19 cellular contexts compared by ENCODE assay signal in genomic region chr6:56040271-56040670, GRCh38.
DNase-seq lines count a peak whose midpoint lies in the region; ATAC-seq and TF ChIP-seq lines count a peak whose summit lies in the region.
"Had no signal": no experiment of that assay in that cellular context is flagged by ENCODE, and none has a peak within 500 bp of the region (broad histone marks: within the 10 kb centered on the region; RNA-seq: fewer than 3 reads in every experiment).

No MANE protein-coding gene starts in this region.

- no peak overlapping the region for H2BK20ac ChIP-seq in IMR-90 (ENCODE audit: low read depth, low read length)

- H2BK5ac ChIP-seq in IMR-90 (ENCODE audit: low read depth, low read length, poor library complexity, severe bottlenecking), result no peak overlapping the region

- peaks cover 2% of the 10 kb centered on the region; the same call in 1 of the 2 replicates for H3K4me1 ChIP-seq in IMR-90 (ENCODE audit: control insufficient read depth, insufficient read depth, low read length)
- H3K4me1 ChIP-seq: uterus had no signal

- no peak overlapping the region for H3K14ac ChIP-seq in IMR-90 (replicated peaks; ENCODE audit: low read depth, low read length)

- in situ Hi-C loops in IMR-90 (cut with MboI; ENCODE audit: low sequenced_read_pairs), result no loop called here

- H2BK120ac ChIP-seq in IMR-90 (ENCODE audit: low read depth, low read length), result peak overlapping the region; percentile 7; the same call in 1 of the 2 replicates

- peak overlapping the region; percentile 37 for H3K4me2 ChIP-seq in IMR-90 (ENCODE audit: low read depth, low read length)
- H3K4me2 ChIP-seq: hepatocyte had no signal

- H3K18ac ChIP-seq in IMR-90 (ENCODE audit: low read depth, low read length), result peak overlapping the region; percentile 42; the same call in 1 of the 2 replicates

- TF ChIP-seq CTCF in IMR-90 (conservative IDR thresholded peaks at IDR 0.05; ENCODE audit: low read depth, low read length), result no peak

- CTCF ChIA-PET in IMR-90 (lab: Yijun Ruan, JAX), result interaction anchor here (1.1 kb wide), 1 partner anchor 12 kb away, joined by 3 read pairs; no protein-coding TSS in a partner anchor

- no peak overlapping the region for H2AFZ ChIP-seq in IMR-90 (replicated peaks; ENCODE audit: low read length, poor library complexity)
- H2AFZ ChIP-seq: hepatocyte had no signal

- no peak for TF ChIP-seq POLR2A in IMR-90 (IDR thresholded peaks at IDR 0.05; ENCODE audit: low read depth, low read length)

- no peaks in the 10 kb centered on the region for H3K27me3 ChIP-seq in IMR-90 (ENCODE audit: control insufficient read depth, insufficient read depth, low read length)
- H3K27me3 ChIP-seq: hepatocyte, uterus had no signal

- no peaks in the 10 kb centered on the region; the same call in 1 of the 2 replicates for H3K9me3 ChIP-seq in IMR-90 (ENCODE audit: control insufficient read depth, insufficient read depth, low read length)
- H3K9me3 ChIP-seq: uterus had no signal

- POLR2A ChIA-PET in IMR-90 (lab: Charles Lee; ENCODE audit: unreplicated experiment), result no interaction called here

- no peak overlapping the region for H3K4me3 ChIP-seq in IMR-90 (ENCODE audit: insufficient read depth, low read depth, low read length)
- H3K4me3 ChIP-seq: hepatocyte, uterus had no signal

- no peak overlapping the region for H4K5ac ChIP-seq in IMR-90 (ENCODE audit: low read depth, low read length)

- peak overlapping the region; percentile 39; the same call in 1 of the 2 replicates for H3K27ac ChIP-seq in IMR-90 (ENCODE audit: insufficient read depth, low read length)
- H3K27ac ChIP-seq: hepatocyte, uterus had no signal

- no peak overlapping the region for H2AK5ac ChIP-seq in IMR-90 (ENCODE audit: low read depth, low read length)

- H3K9me1 ChIP-seq in IMR-90 (ENCODE audit: insufficient read depth, low read length), result no peaks in the 10 kb centered on the region

- no peak overlapping the region for H3K4ac ChIP-seq in IMR-90 (ENCODE audit: low read depth, low read length)

- ATAC-seq in IMR-90 (ENCODE audit: low read depth) (peak; percentile 86), GM18909 (IDR thresholded peaks at IDR 0.05; ENCODE audit: poor library complexity, unreplicated experiment) (no peak)
- ATAC-seq: left ventricle myocardium superior, WTC11 had no signal

- H3K23ac ChIP-seq in IMR-90 (ENCODE audit: low read depth, low read length), result no peak overlapping the region

- H2BK15ac ChIP-seq in IMR-90 (ENCODE audit: low read depth, low read length), result no peak overlapping the region

- no peak overlapping the region for H3K9ac ChIP-seq in IMR-90 (ENCODE audit: low read depth, low read length)

- WGBS in IMR-90 (ENCODE audit: extremely low coverage in 2 of 2, insufficient read length in 1 of 2), 2 experiments, result no CpG with 5 or more reads among the region's 3 CpGs

- no peak overlapping the region; the same call in 1 of the 2 replicates for H3K56ac ChIP-seq in IMR-90 (ENCODE audit: extremely low read depth, insufficient read depth, low read length)

- H4K8ac ChIP-seq in IMR-90 (ENCODE audit: low read depth in 2 of 2, low read length in 2 of 2), result peak overlapping the region in 1 of 2 experiments; percentile 17; a peak in 2 of 4 replicates

- H3K36me3 ChIP-seq in IMR-90 (ENCODE audit: control insufficient read depth, insufficient read depth, low read length), result no peaks in the 10 kb centered on the region
- H3K36me3 ChIP-seq: uterus had no signal

- no peak for TF ChIP-seq RAD21 in IMR-90 (IDR thresholded peaks at IDR 0.05; ENCODE audit: low read length)

- no peaks in the 10 kb centered on the region for H4K20me1 ChIP-seq in IMR-90 (ENCODE audit: insufficient read depth, low read length)

- no peak overlapping the region for H2AK9ac ChIP-seq in IMR-90 (replicated peaks; ENCODE audit: low read depth, low read length, poor library complexity)

- dilution Hi-C loops in IMR-90 (cut with HindIII; ENCODE audit: low sequenced_read_pairs, unreplicated experiment), result no loop called here

- BruUV-seq in IMR-90 (replicated peaks; lab: Mats Ljungman, UMichigan), result no TSS peak

- no peak overlapping the region for H4K91ac ChIP-seq in IMR-90 (ENCODE audit: insufficient read depth, low read depth, low read length)

- peak; percentile 38 to 58 for DNase-seq in AML-193 (lab: John Stamatoyannopoulos, UW)
- peak; percentile 77 for DNase-seq in IMR-90
- peak; percentile 86 for DNase-seq in amniotic epithelial cell (ENCODE audit: low read depth)
- peak; percentile 18 for DNase-seq in kidney glomerular epithelial cell (lab: John Stamatoyannopoulos, UW)
- DNase-seq in DMS153 (lab: John Stamatoyannopoulos, UW), result no peak
- DNase-seq in hepatic stellate cell (ENCODE audit: low spot score), result no peak
- DNase-seq in mesenteric fat pad (ENCODE audit: low spot score), result no peak
- DNase-seq: amniotic stem cell; C1 segment of cervical spinal cord; effector memory CD4-positive, alpha-beta T cell; GDM1; left ventricle myocardium superior; NCI-H1092; NCI-H524 treated with DMSO at 0.1 percent for 48 hours; stimulated activated CD8-positive, alpha-beta memory T cell treated with anti-CD3 and anti-CD28 coated beads, Interleukin-4, amount 100 ng/mL, for 48 hours; uterus had no signal

- no peaks in the 10 kb centered on the region for H3K79me1 ChIP-seq in IMR-90 (ENCODE audit: low read depth in 1 of 2, low read length in 2 of 2)

- intact Hi-C loops in IMR-90 (cut with micrococcal nuclease), result no loop called here

TF ChIP-seq in IMR-90, 13 proteins besides CTCF, POLR2A, EP300 and RAD21:
- TF ChIP-seq FOS (IDR thresholded peaks at IDR 0.05; ENCODE audit: low read depth, low read length) (peak; percentile 48; the same call in 1 of the 2 replicates), SMC3 (IDR thresholded peaks at IDR 0.05; ENCODE audit: low read depth, low read length) (no peak), CEBPB (IDR thresholded peaks at IDR 0.05; ENCODE audit: low read depth, low read length) (peak; percentile 46; the same call in 1 of the 2 replicates)

Comparison
In these comparisons a context has a peak if more than half of its experiments do, and no peak if none do; other contexts are left out.
1. DNase-seq: peak in AML-193 (2 of 2), IMR-90 (single experiment), amniotic epithelial cell (single experiment) and kidney glomerular epithelial cell (single experiment); none in DMS153 (single experiment), hepatic stellate cell (single experiment) and mesenteric fat pad (single experiment).